In genomic region chr11:78470861-78471442, GRCh38 we compare ENCODE assay signal across 23 cellular contexts.
"Had no signal": no experiment of that assay in that cellular context is flagged by ENCODE, and none has a peak within 500 bp of the region (broad histone marks: within the 10 kb centered on the region; RNA-seq: fewer than 3 reads in every experiment).

No MANE protein-coding gene starts in this region.

- H3K4me1 ChIP-seq: SJSA1 had no signal

- H3K27ac ChIP-seq: KMS-11, SJSA1, SK-N-MC had no signal

- H3K4me3 ChIP-seq: K562, SJSA1, SK-N-MC had no signal

- H3K4me3 Mint-ChIP-seq: IgD-negative memory B cell had no signal

- ATAC-seq: K562, Panc1, PC-3, Right ventricle myocardium inferior had no signal

- H3K36me3 ChIP-seq: SJSA1 had no signal

- DNase-seq: Kasumi-1, MM.1S, NCI-H1092 treated with DMSO at 0.1 percent for 48 hours, NCI-H1436, NCI-H187, NCI-H2029, NCI-H2081 treated with DMSO at 0.1 percent for 48 hours, NCI-H2171, NCI-H226, NCI-H446, NCI-H510A, NCI-H524 treated with DMSO at 0.1 percent for 48 hours, NCI-H69, NCI-H774, PC-3, SIG-M5 had no signal

- H3K27ac Mint-ChIP-seq: IgD-negative memory B cell had no signal

- H3K9ac ChIP-seq: KMS-11 had no signal

- H3K4me2 ChIP-seq: KMS-11 had no signal

- H3K27me3 ChIP-seq: SJSA1 had no signal

- H3K9me3 ChIP-seq: SJSA1 had no signal

- H3K27me3 Mint-ChIP-seq: IgD-negative memory B cell had no signal
